Comparison of ENCODE assay signal across 32 cellular contexts in genomic region chr3:20583648-20584047, GRCh38.
"Had no signal": no experiment of that assay in that cellular context is flagged by ENCODE, and none has a peak within 500 bp of the region (broad histone marks: within the 10 kb centered on the region; RNA-seq: fewer than 3 reads in every experiment).

No MANE protein-coding gene starts in this region.

- DNase-seq: activated B cell treated with CpG ODN at 0.5 μM for 24 hours; activated CD4-positive, alpha-beta memory T cell treated with anti-CD3 and anti-CD28 coated beads for 36 hours; activated CD4-positive, alpha-beta T cell treated with anti-CD3 and anti-CD28 coated beads for 4 hours; activated CD4-positive, alpha-beta T cell treated with anti-CD3 and anti-CD28 coated beads, Interleukin-2, amount 10 ng/mL, durations not matched to agents 24 days and 14 days; activated CD4-positive, alpha-beta T cell treated with anti-CD3 and anti-CD28 coated beads, Interleukin-2, amount 50 U/mL, for 1 hour; activated CD4-positive, alpha-beta T cell treated with anti-CD3 and anti-CD28 coated beads, Interleukin-2, amount 50 U/mL, for 4 hours; activated CD4-positive, CD25-positive, alpha-beta regulatory T cell treated with anti-CD3 and anti-CD28 coated beads, Interleukin-2, amount 50 U/mL, for 72 hours; activated CD8-positive, alpha-beta memory T cell treated with anti-CD3 and anti-CD28 coated beads, Interleukin-2, amount 50 U/mL, for 4 hours; activated CD8-positive, alpha-beta T cell treated with anti-CD3 and anti-CD28 coated beads for 36 hours; activated effector memory CD4-positive, alpha-beta T cell treated with anti-CD3 and anti-CD28 coated beads, Interleukin-2, amount 50 U/mL, for 16 hours; activated gamma-delta T cell treated with Interleukin-2 at 50 U/mL for 16 hours; activated naive CD4-positive, alpha-beta T cell; activated naive CD4-positive, alpha-beta T cell treated with anti-CD3 and anti-CD28 coated beads for 36 hours; activated naive CD4-positive, alpha-beta T cell treated with anti-CD3 and anti-CD28 coated beads, Interleukin-2, amount 50 U/mL, for 16 hours; activated naive CD8-positive, alpha-beta T cell treated with anti-CD3 and anti-CD28 coated beads for 36 hours; activated T-cell treated with anti-CD3 and anti-CD28 coated beads for 4 hours; activated T-cell treated with anti-CD3 and anti-CD28 coated beads, Interleukin-2, amount 50 U/mL, for 1 hour; activated T-cell treated with anti-CD3 and anti-CD28 coated beads, Interleukin-2, amount 50 U/mL, for 4 hours; activated T-cell treated with anti-CD3 and anti-CD28 coated beads, Interleukin-2, amount 50 U/mL, for 72 hours; adrenal gland; amniotic stem cell; aorta; body of pancreas; brain microvascular endothelial cell; central memory CD4-positive, alpha-beta T cell; T-helper 1 cell; T-helper 2 cell; T-helper 9 cell had no signal

- H3K4me3 ChIP-seq: adrenal gland, body of pancreas, breast epithelium had no signal

- H3K27me3 ChIP-seq: adrenal gland, body of pancreas, brain microvascular endothelial cell, breast epithelium had no signal

- H3K9me3 ChIP-seq: body of pancreas, breast epithelium had no signal

- H3K36me3 ChIP-seq: adrenal gland, brain microvascular endothelial cell, breast epithelium had no signal

- H3K4me1 ChIP-seq: adrenal gland, body of pancreas, breast epithelium had no signal

- H3K27ac ChIP-seq: adrenal gland, body of pancreas, brain microvascular endothelial cell, breast epithelium, VCaP had no signal

- ATAC-seq: activated CD8-positive, alpha-beta T cell treated with anti-CD3 and anti-CD28 coated beads for 36 hours; activated naive CD4-positive, alpha-beta T cell treated with anti-CD3 and anti-CD28 coated beads, Interleukin-2, amount 50 U/mL, for 72 hours; activated T-cell treated with anti-CD3 and anti-CD28 coated beads, Interleukin-2, amount 50 U/mL, for 4 hours; activated T-cell treated with anti-CD3 and anti-CD28 coated beads, Interleukin-2, amount 50 U/mL, for 72 hours; activated T-helper 17 cell treated with anti-CD3 and anti-CD28 coated beads, Interleukin-2, amount 50 U/mL, for 72 hours; body of pancreas had no signal
